Comparison of ENCODE assay signal across 11 cellular contexts in the genomic region with DNA sequence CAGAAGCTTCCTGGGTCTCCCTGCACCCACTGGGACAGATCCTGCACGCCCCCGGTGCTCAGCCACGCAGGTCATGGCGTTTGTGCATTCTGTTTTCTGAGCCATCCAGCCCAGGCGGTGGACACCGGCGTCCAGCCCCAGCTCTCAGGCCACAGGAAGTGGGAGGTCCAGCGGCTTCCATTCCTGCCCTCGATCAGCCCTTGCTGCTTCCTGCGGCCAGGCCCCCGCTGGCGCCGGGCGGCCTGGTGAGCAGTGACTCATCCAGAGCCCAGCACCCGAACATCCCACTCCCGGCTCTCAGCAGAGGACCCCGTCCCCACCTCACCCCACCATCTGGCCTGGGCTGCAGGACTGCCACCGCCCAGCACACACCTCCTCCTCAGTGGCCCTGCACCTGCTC. TPM values are rescaled to one million over a fixed set of nuclear protein-coding genes. Genes with fewer than 3 reads are reported as not detected.
DNase-seq lines count a peak whose midpoint lies in the region; ATAC-seq and TF ChIP-seq lines count a peak whose summit lies in the region.
"Had no signal": no experiment of that assay in that cellular context is flagged by ENCODE, and none has a peak within 500 bp of the region (broad histone marks: within the 10 kb centered on the region; RNA-seq: fewer than 3 reads in every experiment).

No MANE protein-coding gene starts in this region.

- H3K27me3 ChIP-seq in WERI-Rb-1 (ENCODE audit: insufficient read depth, low read depth, severe bottlenecking) (no peaks in the 10 kb centered on the region), right atrium auricular region (peaks cover 4 to 20% of the 10 kb centered on the region in 2 donors)

- peaks cover 0 to 92% of the 10 kb centered on the region in 2 donors for H3K4me1 ChIP-seq in right atrium auricular region

- H3K4me1 Mint-ChIP-seq in stimulated activated naive B cell treated with anti-CD40 and anti-IgM and Interleukin-4, amounts not matched to agents 10 μg/mL and 1 μg/mL and 100 μg/mL, for 72 hours = peaks cover 35 to 53% of the 10 kb centered on the region in 2 donors

- no peaks in the 10 kb centered on the region for H3K9me3 Mint-ChIP-seq in stimulated activated naive B cell treated with anti-CD40 and anti-IgM and Interleukin-4, amounts not matched to agents 10 μg/mL and 1 μg/mL and 100 μg/mL, for 72 hours
- H3K9me3 Mint-ChIP-seq: activated CD4-positive, alpha-beta T cell treated with anti-CD3 and anti-CD28 coated beads, Interleukin-2, amount 10 ng/mL, durations not matched to agents 7 days and 5 days; CD8-positive, alpha-beta memory T cell had no signal

- peak overlapping the region; percentile 42 for H3K27ac Mint-ChIP-seq in stimulated activated naive B cell treated with anti-CD40 and anti-IgM and Interleukin-4, amounts not matched to agents 10 μg/mL and 1 μg/mL and 100 μg/mL, for 72 hours
- H3K27ac Mint-ChIP-seq: activated CD4-positive, alpha-beta T cell treated with anti-CD3 and anti-CD28 coated beads, Interleukin-2, amount 10 ng/mL, durations not matched to agents 7 days and 5 days had no signal

- H3K4me3 ChIP-seq in WERI-Rb-1 (ENCODE audit: low read depth, low read length) (no peak overlapping the region), right atrium auricular region (no peak overlapping the region)

- H3K4me3 Mint-ChIP-seq in stimulated activated naive B cell treated with anti-CD40 and anti-IgM and Interleukin-4, amounts not matched to agents 10 μg/mL and 1 μg/mL and 100 μg/mL, for 72 hours = no peak overlapping the region
- H3K4me3 Mint-ChIP-seq: activated CD4-positive, alpha-beta T cell treated with anti-CD3 and anti-CD28 coated beads, Interleukin-2, amount 10 ng/mL, durations not matched to agents 7 days and 5 days had no signal

- ATAC-seq in stimulated activated naive B cell treated with anti-CD40 and anti-IgM and Interleukin-4, amounts not matched to agents 10 μg/mL and 1 μg/mL and 100 μg/mL, for 72 hours (replicated peaks) = no peak
- ATAC-seq in sciatic nerve = no peak
- ATAC-seq in HG03520 (IDR thresholded peaks at IDR 0.05; ENCODE audit: unreplicated experiment) = no peak

- no peaks in the 10 kb centered on the region for H3K36me3 Mint-ChIP-seq in stimulated activated naive B cell treated with anti-CD40 and anti-IgM and Interleukin-4, amounts not matched to agents 10 μg/mL and 1 μg/mL and 100 μg/mL, for 72 hours
- H3K36me3 Mint-ChIP-seq: CD8-positive, alpha-beta memory T cell had no signal

- peaks cover 45 to 61% of the 10 kb centered on the region in 2 donors for H3K27me3 Mint-ChIP-seq in stimulated activated naive B cell treated with anti-CD40 and anti-IgM and Interleukin-4, amounts not matched to agents 10 μg/mL and 1 μg/mL and 100 μg/mL, for 72 hours

- no peaks in the 10 kb centered on the region for H3K9me3 ChIP-seq in WERI-Rb-1 (ENCODE audit: severe bottlenecking)
- no peaks in the 10 kb centered on the region for H3K9me3 ChIP-seq in right atrium auricular region

- DNase-seq in HT1080 (ENCODE audit: low read depth) = peak; percentile 70
- DNase-seq in WERI-Rb-1 = peak; percentile 56
- DNase-seq in right atrium auricular region (ENCODE audit: low spot score) = no peak
- DNase-seq in stimulated activated naive B cell treated with anti-CD40 and anti-IgM and Interleukin-4, amounts not matched to agents 10 μg/mL and 1 μg/mL and 100 μg/mL, for 72 hours = no peak
- DNase-seq in NCI-H2081 treated with DMSO at 0.1 percent for 48 hours (lab: John Stamatoyannopoulos, UW) = no peak
- no peak for DNase-seq in sciatic nerve (ENCODE audit: low spot score)
- DNase-seq: activated CD4-positive, alpha-beta T cell treated with anti-CD3 and anti-CD28 coated beads, Interleukin-2, amount 10 ng/mL, durations not matched to agents 7 days and 5 days; CD8-positive, alpha-beta memory T cell; NCI-H187 treated with DMSO at 0.1 percent for 48 hours had no signal

- H3K27ac ChIP-seq in WERI-Rb-1 (no peak overlapping the region), right atrium auricular region (peak overlapping the region; percentile 46 to 57)
- H3K27ac ChIP-seq: KMS-11 had no signal

- TF ChIP-seq CTCF in WERI-Rb-1 (IDR thresholded peaks at IDR 0.05; ENCODE audit: low read depth, low read length) (no peak), right atrium auricular region (IDR thresholded peaks at IDR 0.05) (no peak)

- intact Hi-C loops in sciatic nerve (cut with DNase I) = no loop called here

- no peaks in the 10 kb centered on the region for H3K36me3 ChIP-seq in WERI-Rb-1
- H3K36me3 ChIP-seq in right atrium auricular region = no peaks in the 10 kb centered on the region

RNA-seq across cellular contexts. Expression of gene NUDT14, which starts 18.0 kb away (rescaled TPM):
- 14.2 and 21.4 TPM in 2 replicates for total RNA-seq in HT1080 (2014; rRNA removed; shearing (Covaris generic))
- 21.8 and 28.2 TPM in 2 replicates for polyA plus RNA-seq in HT1080 (2015; cell fraction: cytosol; rRNA removed)
- 13.9 and 17.2 TPM in 2 replicates for polyA plus RNA-seq in HT1080 (2015; cell fraction: nucleus; rRNA removed)
- total RNA-seq in right atrium auricular region (10 to 100 TPM; 17.1 to 18.9 TPM), sciatic nerve (21.7 TPM)

RNA-seq across cellular contexts. Expression of gene JAG2, which starts 30.5 kb away (rescaled TPM):
- total RNA-seq in HT1080 (2014; rRNA removed; shearing (Covaris generic)) = 0.47 and 0.48 TPM in 2 replicates
- polyA plus RNA-seq in HT1080 (2015; cell fraction: cytosol; rRNA removed) = 0.30 and 0.47 TPM in 2 replicates
- 2.1 and 2.6 TPM in 2 replicates for polyA plus RNA-seq in HT1080 (2015; cell fraction: nucleus; rRNA removed)
- total RNA-seq in right atrium auricular region = 10 to 100 TPM; 14.5 to 17.3 TPM
- 24.9 TPM for total RNA-seq in sciatic nerve

RNA-seq across cellular contexts. Expression of gene BTBD6, which starts 49.2 kb away (rescaled TPM):
- 8.3 and 9.3 TPM in 2 replicates for total RNA-seq in HT1080 (2014; rRNA removed; shearing (Covaris generic))
- 9.8 and 12.7 TPM in 2 replicates for polyA plus RNA-seq in HT1080 (2015; cell fraction: cytosol; rRNA removed)
- 10.1 and 11.2 TPM in 2 replicates for polyA plus RNA-seq in HT1080 (2015; cell fraction: nucleus; rRNA removed)
- total RNA-seq in right atrium auricular region (10 to 100 TPM; 26.9 to 34.9 TPM), sciatic nerve (34.7 TPM)

Comparison
In these comparisons a context has a peak if more than half of its experiments do, and no peak if none do; other contexts are left out.
1. DNase-seq: peak in HT1080 (single experiment) and WERI-Rb-1 (single experiment); none in right atrium auricular region (single experiment), stimulated activated naive B cell treated with anti-CD40 and anti-IgM and Interleukin-4, amounts not matched to agents 10 μg/mL and 1 μg/mL and 100 μg/mL, for 72 hours (single experiment), NCI-H2081 treated with DMSO at 0.1 percent for 48 hours (single experiment) and sciatic nerve (single experiment).
2. RNA of gene JAG2, which starts 30.5 kb away (total RNA-seq): 24.9 TPM in sciatic nerve (single experiment) and 14.5 to 17.3 TPM in right atrium auricular region; 0.47 to 0.48 TPM in HT1080; every median in the first group is over 10 times any median in the second.